Comparison of ENCODE assay signal across 16 cellular contexts in the genomic region with DNA sequence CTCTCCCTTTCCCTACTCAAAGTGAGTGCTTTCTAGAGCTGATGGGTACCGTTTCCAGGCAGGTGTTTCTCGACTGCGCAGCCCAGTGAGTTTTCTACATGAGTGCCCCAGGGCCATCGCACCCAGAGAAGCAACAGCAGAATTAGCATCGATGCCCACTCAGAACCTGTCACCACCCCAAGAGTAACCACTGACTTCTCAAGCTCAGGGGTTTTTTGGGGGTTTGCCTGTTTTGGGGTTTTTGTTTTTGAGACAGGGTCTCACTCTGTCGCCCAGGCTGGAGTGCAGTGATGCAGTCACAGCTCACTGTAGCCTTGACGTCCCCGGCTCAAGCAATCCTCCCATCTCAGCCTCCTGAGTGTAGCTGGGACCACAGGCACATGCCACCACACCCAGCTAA. TPM values are rescaled to one million over a fixed set of nuclear protein-coding genes. Genes with fewer than 3 reads are reported as not detected.
DNase-seq lines count a peak whose midpoint lies in the region; ATAC-seq, FAIRE-seq and TF ChIP-seq lines count a peak whose summit lies in the region.
"Had no signal": no experiment of that assay in that cellular context is flagged by ENCODE, and none has a peak within 500 bp of the region (broad histone marks: within the 10 kb centered on the region; RNA-seq: fewer than 3 reads in every experiment).

No MANE protein-coding gene starts in this region.

- H3K4me2 ChIP-seq in GM12878 (ENCODE audit: control insufficient read depth, insufficient read depth), result peak overlapping the region; percentile 85
- no peak overlapping the region for H3K4me2 ChIP-seq in Karpas-422 (ENCODE audit: low read depth, low read length, poor library complexity, severe bottlenecking)

- DNase-seq in GM12878 (ENCODE audit: low read depth, low spot score) (no peak), DMS153 (lab: John Stamatoyannopoulos, UW) (no peak), thyroid gland (no peak), Karpas-422 (no peak), NCI-H146 (lab: John Stamatoyannopoulos, UW) (no peak)
- DNase-seq: activated CD4-positive, alpha-beta memory T cell treated with anti-CD3 and anti-CD28 coated beads, Interleukin-2, amount 10 ng/mL, durations not matched to agents 7 days and 5 days; activated naive CD4-positive, alpha-beta T cell; endodermal cell; left colon; natural killer cell had no signal

- H3K4me1 ChIP-seq in GM12878 (ENCODE audit: control insufficient read depth, insufficient read depth, low read length) (peaks cover 18% of the 10 kb centered on the region), thyroid gland (no peaks in the 10 kb centered on the region), Karpas-422 (ENCODE audit: low read length) (peaks cover 8% of the 10 kb centered on the region)
- H3K4me1 ChIP-seq: breast epithelium had no signal

- BruUV-seq in GM12878 (replicated peaks; lab: Mats Ljungman, UMichigan), result no TSS peak

- H3K79me2 ChIP-seq in GM12878 (ENCODE audit: control insufficient read depth, insufficient read depth, low read length) (peaks cover 52% of the 10 kb centered on the region), Karpas-422 (ENCODE audit: low read length) (no peaks in the 10 kb centered on the region)

- CTCF ChIA-PET in GM12878 (lab: Yijun Ruan, JAX), result interaction anchor here (1.2 to 1.6 kb wide), 2 partner anchors 27 to 40 kb away, joined by 3 to 8 read pairs; no protein-coding TSS in a partner anchor

- in situ Hi-C loops in GM12878 (cut with MboI), result no loop called here

- H2AFZ ChIP-seq in GM12878 (ENCODE audit: control insufficient read depth, low read depth, low read length) (no peak overlapping the region), Karpas-422 (ENCODE audit: low read length) (no peak overlapping the region)

- H3K27ac ChIP-seq in GM12878 (ENCODE audit: control insufficient read depth, insufficient read depth) (peak overlapping the region; percentile 70), thyroid gland (no peak overlapping the region), Karpas-422 (ENCODE audit: low read length) (no peak overlapping the region)
- H3K27ac ChIP-seq: breast epithelium had no signal

- TF ChIP-seq POLR2A in GM12878 (IDR thresholded peaks at IDR 0.05; ENCODE audit: low read depth, low read length) (no peak), thyroid gland (IDR thresholded peaks at IDR 0.05) (no peak)

- POLR2A ChIA-PET in GM12878 (lab: Charles Lee), result interaction anchor here (0.6 to 1.5 kb wide), 8 partner anchors 10 to 170 kb away, joined by 3 to 8 read pairs (median 3); no protein-coding TSS in a partner anchor

- SMC1A ChIA-PET in GM12878 (lab: Charles Lee; ENCODE audit: uncharacterized antibody, unreplicated experiment), result interaction anchor here (0.7 to 2.7 kb wide), 9 partner anchors 11 to 81 kb away, joined by 3 to 21 read pairs (median 4); no protein-coding TSS in a partner anchor

- no peak for TF ChIP-seq CTCF in GM12878 (IDR thresholded peaks at IDR 0.05 in 2 of 3, conservative IDR thresholded peaks at IDR 0.05 in 1 of 3; ENCODE audit: control insufficient read depth in 2 of 3, extremely low read depth in 1 of 3, insufficient read depth in 1 of 3, low read depth in 3 of 3, low read length in 3 of 3)
- no peak for TF ChIP-seq CTCF in thyroid gland (IDR thresholded peaks at IDR 0.05)

- H3K27me3 ChIP-seq in GM12878 (replicated peaks in 1 of 2; ENCODE audit: control insufficient read depth in 2 of 2, insufficient read depth in 2 of 2, low read length in 1 of 2), result no peaks in the 10 kb centered on the region
- no peaks in the 10 kb centered on the region for H3K27me3 ChIP-seq in thyroid gland
- no peaks in the 10 kb centered on the region for H3K27me3 ChIP-seq in Karpas-422 (ENCODE audit: low read length)
- H3K27me3 ChIP-seq: breast epithelium had no signal

- peak; percentile 76 for ATAC-seq in GM18502 (IDR thresholded peaks at IDR 0.05; ENCODE audit: poor library complexity, unreplicated experiment)
- ATAC-seq in GM21367 (IDR thresholded peaks at IDR 0.05; ENCODE audit: unreplicated experiment), result peak; percentile 63
- ATAC-seq in HG02981 (IDR thresholded peaks at IDR 0.05; ENCODE audit: unreplicated experiment), result peak; percentile 60
- peak; percentile 95 for ATAC-seq in GM12878
- ATAC-seq: left colon, natural killer cell, sciatic nerve, T-cell had no signal

- FAIRE-seq in GM12878 (lab: Jason Lieb, UNC), result no peak

- no peak for TF ChIP-seq RAD21 in GM12878 (IDR thresholded peaks at IDR 0.05; ENCODE audit: insufficient read depth, low read depth, low read length)

- WGBS in GM12878 (ENCODE audit: insufficient coverage, insufficient replicate concordance, low lambda C conversion rate, missing lambda C conversion rate), result 4% methylated on average over 8 of the region's 8 CpGs
- 67 to 73% methylated on average over 8 of the region's 8 CpGs for WGBS in thyroid gland, 2 donors

- H3K9me3 ChIP-seq in GM12878 (replicated peaks; ENCODE audit: control insufficient read depth, insufficient read depth, low read length) (no peaks in the 10 kb centered on the region), thyroid gland (no peaks in the 10 kb centered on the region), Karpas-422 (ENCODE audit: low read length) (no peaks in the 10 kb centered on the region)
- H3K9me3 ChIP-seq: breast epithelium had no signal

- H3K36me3 ChIP-seq in GM12878 (ENCODE audit: control insufficient read depth in 2 of 2, insufficient read depth in 2 of 2, low read length in 1 of 2) (peaks cover 0 to 11% of the 10 kb centered on the region in 2 experiments; a peak in 2 of 4 replicates), thyroid gland (no peaks in the 10 kb centered on the region), Karpas-422 (ENCODE audit: insufficient read depth, low read length) (no peaks in the 10 kb centered on the region)
- H3K36me3 ChIP-seq: breast epithelium had no signal

- intact Hi-C loops in GM12878 (cut with micrococcal nuclease; ENCODE audit: unreplicated experiment) (no loop called here), thyroid gland (cut with DNase I) (no loop called here)

- no peak overlapping the region for H3K4me3 ChIP-seq in GM12878
- H3K4me3 ChIP-seq in thyroid gland (replicated peaks in 1 of 3), result no peak overlapping the region
- no peak overlapping the region for H3K4me3 ChIP-seq in Karpas-422 (ENCODE audit: low read length)
- H3K4me3 ChIP-seq: breast epithelium had no signal

- H3K9me2 ChIP-seq in Karpas-422 (replicated peaks; ENCODE audit: insufficient read depth, low read length), result no peaks in the 10 kb centered on the region

- RAD21 ChIA-PET in GM12878 (lab: Charles Lee; ENCODE audit: unreplicated experiment), result interaction anchor here (0.6 to 2.1 kb wide), 6 partner anchors 10 to 51 kb away, joined by 3 to 13 read pairs (median 6); no protein-coding TSS in a partner anchor

- no peak overlapping the region; the same call in none of the 2 replicates for H3K9ac ChIP-seq in GM12878 (ENCODE audit: control insufficient read depth, insufficient read depth, low read length)
- no peak overlapping the region for H3K9ac ChIP-seq in Karpas-422 (ENCODE audit: low read length)

- H4K20me1 ChIP-seq in GM12878 (ENCODE audit: control insufficient read depth, insufficient read depth), result no peaks in the 10 kb centered on the region
- no peaks in the 10 kb centered on the region for H4K20me1 ChIP-seq in Karpas-422 (ENCODE audit: insufficient read depth, low read depth, low read length)

- peak in 1 of 2 experiments; percentile 39; a peak in 1 of 4 replicates for TF ChIP-seq EP300 in GM12878 (IDR thresholded peaks at IDR 0.05; ENCODE audit: borderline replicate concordance in 1 of 2, control insufficient read depth in 1 of 2, low read depth in 2 of 2, low read length in 2 of 2)

RNA-seq across cellular contexts. Expression of gene SNX8, which starts 25.7 kb away (rescaled TPM):
- total RNA-seq in GM12878 (2013; cell fraction: nucleolus; rRNA removed), result 69.7 and 75.0 TPM in 2 replicates
- total RNA-seq in GM12878 (2014; rRNA removed), result 40.5 and 42.2 TPM in 2 replicates
- total RNA-seq in GM12878 (2014; rRNA removed; fragmentation: Illumina TruSeq; extraction: Trizol), result 46.5 and 51.6 TPM in 2 replicates
- total RNA-seq in GM12878 (2021), result 150 and 156 TPM in 2 replicates
- 12.4 TPM for polyA plus RNA-seq in GM12878 (2011; ENCODE audit: low read depth)
- polyA plus RNA-seq in GM12878 (2011; rRNA removed), result 92.1 and 210 TPM in 2 replicates
- 146 and 248 TPM in 2 replicates for polyA plus RNA-seq in GM12878 (2011; cell fraction: cytosol; rRNA removed)
- 220 and 232 TPM in 2 replicates for polyA plus RNA-seq in GM12878 (2011; cell fraction: nucleus; rRNA removed)
- 101 and 127 TPM in 2 replicates for polyA plus RNA-seq in GM12878 (2012)
- 19.4 and 79.8 TPM in 2 replicates for polyA plus RNA-seq in GM12878 (2014; fragmentation: Illumina TruSeq; extraction: Trizol)
- polyA plus RNA-seq in GM12878 (2014; fragmentation: Nextera tagmentation; extraction: Ambion mirVana), result 10 to 100 TPM in 1 of 2 experiments, 1 to 10 TPM in 1; 6.4 to 21.5 TPM
- polyA plus RNA-seq in GM12878 (2014; rRNA removed), result 115 and 118 TPM in 2 replicates
- 100 to 1,000 TPM; 118 to 133 TPM for polyA plus RNA-seq in GM12878 (2016; fragmentation: Nextera tagmentation; extraction: Ambion mirVana)
- 199 and 253 TPM in 2 replicates for polyA minus RNA-seq in GM12878 (2011; rRNA and poly(A)+ RNA removed)
- 69.8 and 71.0 TPM in 2 replicates for polyA minus RNA-seq in GM12878 (2011; cell fraction: cytosol; rRNA and poly(A)+ RNA removed)
- polyA minus RNA-seq in GM12878 (2011; cell fraction: nucleus; rRNA and poly(A)+ RNA removed), result 31.3 and 40.8 TPM in 2 replicates
- total RNA-seq in thyroid gland, result 10 to 100 TPM; 12.0 to 40.5 (median 23.4) TPM
- total RNA-seq in Karpas-422 (2014; rRNA removed; shearing (Covaris generic); ENCODE audit: low replicate concordance), result 2.6 and 6.3 TPM in 2 replicates

RNA-seq across cellular contexts. Expression of gene NUDT1, which starts 46.5 kb away (rescaled TPM):
- 4.4 and 5.3 TPM in 2 replicates for total RNA-seq in GM12878 (2013; cell fraction: nucleolus; rRNA removed)
- 71.4 and 81.6 TPM in 2 replicates for total RNA-seq in GM12878 (2014; rRNA removed)
- total RNA-seq in GM12878 (2014; rRNA removed; fragmentation: Illumina TruSeq; extraction: Trizol), result 56.4 and 58.1 TPM in 2 replicates
- 62.1 TPM in 2 replicates for total RNA-seq in GM12878 (2021)
- 44.4 TPM for polyA plus RNA-seq in GM12878 (2011; ENCODE audit: low read depth)
- 24.1 and 40.2 TPM in 2 replicates for polyA plus RNA-seq in GM12878 (2011; rRNA removed)
- 61.4 and 74.1 TPM in 2 replicates for polyA plus RNA-seq in GM12878 (2011; cell fraction: cytosol; rRNA removed)
- polyA plus RNA-seq in GM12878 (2011; cell fraction: nucleus; rRNA removed), result 36.5 and 38.9 TPM in 2 replicates
- 51.4 and 59.5 TPM in 2 replicates for polyA plus RNA-seq in GM12878 (2012)
- 7.7 and 36.7 TPM in 2 replicates for polyA plus RNA-seq in GM12878 (2014; fragmentation: Illumina TruSeq; extraction: Trizol)
- 10 to 100 TPM in 1 of 2 experiments, 1 to 10 TPM in 1; 7.7 to 23.3 TPM for polyA plus RNA-seq in GM12878 (2014; fragmentation: Nextera tagmentation; extraction: Ambion mirVana)
- polyA plus RNA-seq in GM12878 (2014; rRNA removed), result 77.5 and 87.5 TPM in 2 replicates
- 100 to 1,000 TPM; 115 to 122 TPM for polyA plus RNA-seq in GM12878 (2016; fragmentation: Nextera tagmentation; extraction: Ambion mirVana)
- 18.9 and 42.0 TPM in 2 replicates for polyA minus RNA-seq in GM12878 (2011; rRNA and poly(A)+ RNA removed)
- polyA minus RNA-seq in GM12878 (2011; cell fraction: cytosol; rRNA and poly(A)+ RNA removed), result 14.9 and 15.0 TPM in 2 replicates
- polyA minus RNA-seq in GM12878 (2011; cell fraction: nucleus; rRNA and poly(A)+ RNA removed), result 7.5 and 9.6 TPM in 2 replicates
- total RNA-seq in thyroid gland, result 10 to 100 TPM in 1 of 4 donors, 1 to 10 TPM in 3; 7.0 to 11.9 (median 9.8) TPM
- total RNA-seq in Karpas-422 (2014; rRNA removed; shearing (Covaris generic); ENCODE audit: low replicate concordance), result 45.3 and 84.8 TPM in 2 replicates

RNA-seq across cellular contexts. Expression of gene MRM2, which starts 46.5 kb away (rescaled TPM):
- 17.7 and 17.9 TPM in 2 replicates for total RNA-seq in GM12878 (2013; cell fraction: nucleolus; rRNA removed)
- total RNA-seq in GM12878 (2014; rRNA removed) (57.1 and 61.7 TPM in 2 replicates), GM12878 (2014; rRNA removed; fragmentation: Illumina TruSeq; extraction: Trizol) (54.8 and 60.1 TPM in 2 replicates), GM12878 (2021) (61.2 and 62.9 TPM in 2 replicates), thyroid gland (10 to 100 TPM; 14.7 to 23.8 (median 18.2) TPM)
- 25.8 TPM for polyA plus RNA-seq in GM12878 (2011; ENCODE audit: low read depth)
- polyA plus RNA-seq in GM12878 (2011; rRNA removed) (34.8 and 43.2 TPM in 2 replicates), GM12878 (2014; fragmentation: Illumina TruSeq; extraction: Trizol) (75.6 and 79.8 TPM in 2 replicates), GM12878 (2014; fragmentation: Nextera tagmentation; extraction: Ambion mirVana) (10 to 100 TPM; 91.4 to 92.9 TPM), GM12878 (2014; rRNA removed) (58.9 and 59.2 TPM in 2 replicates), GM12878 (2016; fragmentation: Nextera tagmentation; extraction: Ambion mirVana) (100 to 1,000 TPM; 125 to 128 TPM)
- 36.7 and 39.9 TPM in 2 replicates for polyA plus RNA-seq in GM12878 (2011; cell fraction: cytosol; rRNA removed)
- polyA plus RNA-seq in GM12878 (2011; cell fraction: nucleus; rRNA removed), result 16.7 and 20.8 TPM in 2 replicates
- 37.1 and 37.7 TPM in 2 replicates for polyA plus RNA-seq in GM12878 (2012)
- 29.7 and 30.7 TPM in 2 replicates for polyA minus RNA-seq in GM12878 (2011; rRNA and poly(A)+ RNA removed)
- polyA minus RNA-seq in GM12878 (2011; cell fraction: cytosol; rRNA and poly(A)+ RNA removed), result 10.8 and 13.8 TPM in 2 replicates
- 9.9 and 13.7 TPM in 2 replicates for polyA minus RNA-seq in GM12878 (2011; cell fraction: nucleus; rRNA and poly(A)+ RNA removed)
- 35.5 TPM in 2 replicates for total RNA-seq in Karpas-422 (2014; rRNA removed; shearing (Covaris generic); ENCODE audit: low replicate concordance)

RNA-seq across cellular contexts. Expression of gene MAD1L1, which starts 55.8 kb away (rescaled TPM):
- 141 TPM in 2 replicates for total RNA-seq in GM12878 (2013; cell fraction: nucleolus; rRNA removed)
- total RNA-seq in GM12878 (2014; rRNA removed) (70.5 and 75.7 TPM in 2 replicates), GM12878 (2014; rRNA removed; fragmentation: Illumina TruSeq; extraction: Trizol) (17.1 and 18.7 TPM in 2 replicates), GM12878 (2021) (56.5 and 56.6 TPM in 2 replicates), thyroid gland (10 to 100 TPM; 27.4 to 38.6 (median 33.9) TPM)
- polyA plus RNA-seq in GM12878 (2011; ENCODE audit: low read depth), result 20.3 TPM
- polyA plus RNA-seq in GM12878 (2011; rRNA removed) (18.6 and 33.4 TPM in 2 replicates), GM12878 (2014; fragmentation: Illumina TruSeq; extraction: Trizol) (2.4 and 8.1 TPM in 2 replicates), GM12878 (2014; fragmentation: Nextera tagmentation; extraction: Ambion mirVana) (1 to 10 TPM; 2.2 to 5.1 TPM), GM12878 (2014; rRNA removed) (43.2 and 63.4 TPM in 2 replicates), GM12878 (2016; fragmentation: Nextera tagmentation; extraction: Ambion mirVana) (10 to 100 TPM; 73.1 to 76.8 TPM)
- 63.4 and 81.7 TPM in 2 replicates for polyA plus RNA-seq in GM12878 (2011; cell fraction: cytosol; rRNA removed)
- polyA plus RNA-seq in GM12878 (2011; cell fraction: nucleus; rRNA removed), result 48.8 and 57.0 TPM in 2 replicates
- 37.9 and 62.7 TPM in 2 replicates for polyA plus RNA-seq in GM12878 (2012)
- polyA minus RNA-seq in GM12878 (2011; rRNA and poly(A)+ RNA removed), result 26.5 and 49.2 TPM in 2 replicates
- polyA minus RNA-seq in GM12878 (2011; cell fraction: cytosol; rRNA and poly(A)+ RNA removed), result 29.7 and 31.5 TPM in 2 replicates
- 23.5 and 35.1 TPM in 2 replicates for polyA minus RNA-seq in GM12878 (2011; cell fraction: nucleus; rRNA and poly(A)+ RNA removed)
- total RNA-seq in Karpas-422 (2014; rRNA removed; shearing (Covaris generic); ENCODE audit: low replicate concordance), result 38.6 and 61.5 TPM in 2 replicates
